10 cellular contexts compared by ENCODE assay signal in genomic region chr19:1690570-1691307, GRCh38. TPM values are rescaled to one million over a fixed set of nuclear protein-coding genes. Genes with fewer than 3 reads are reported as not detected.
DNase-seq lines count a peak whose midpoint lies in the region; ATAC-seq and TF ChIP-seq lines count a peak whose summit lies in the region.
"Had no signal": no experiment of that assay in that cellular context is flagged by ENCODE, and none has a peak within 500 bp of the region (broad histone marks: within the 10 kb centered on the region; RNA-seq: fewer than 3 reads in every experiment).

No MANE protein-coding gene starts in this region.

- H3K9me3 ChIP-seq in A673 (ENCODE audit: low read depth, low read length, poor library complexity, severe bottlenecking) (no peaks in the 10 kb centered on the region), HCT116 (ENCODE audit: control insufficient read depth in 1 of 2, insufficient read depth in 1 of 2, low read depth in 1 of 2, low read length in 2 of 2) (peaks cover 0 to 3% of the 10 kb centered on the region in 2 experiments; a peak in 1 of 4 replicates)
- H3K9me3 ChIP-seq: neutrophil had no signal

- no peaks in the 10 kb centered on the region for H3K9me2 ChIP-seq in HCT116 (ENCODE audit: insufficient read depth)

- H3K27ac Mint-ChIP-seq in activated CD4-positive, alpha-beta T cell treated with anti-CD3 and anti-CD28 coated beads for 36 hours = no peak overlapping the region
- H3K27ac Mint-ChIP-seq: activated naive CD4-positive, alpha-beta T cell treated with anti-CD3 and anti-CD28 coated beads, Interleukin-2, amount 50 U/mL, for 24 hours had no signal

- no peak for TF ChIP-seq CTCF in A673 (conservative IDR thresholded peaks at IDR 0.05; ENCODE audit: low read depth, low read length)
- TF ChIP-seq CTCF in HCT116 (IDR thresholded peaks at IDR 0.05 in 2 of 3, conservative IDR thresholded peaks at IDR 0.05 in 1 of 3; ENCODE audit: borderline replicate concordance in 1 of 3, insufficient read depth in 1 of 3, low read depth in 2 of 3, low read length in 2 of 3) = no peak
- TF ChIP-seq CTCF in fibroblast of pulmonary artery (IDR thresholded peaks at IDR 0.05; ENCODE audit: low read length, missing control alignments) = no peak

- H3K27ac ChIP-seq in A673 (ENCODE audit: low read depth, low read length, poor library complexity, severe bottlenecking) (no peak overlapping the region), HCT116 (ENCODE audit: low read depth, low read length) (no peak overlapping the region)
- H3K27ac ChIP-seq: neutrophil had no signal

- H3K27me3 Mint-ChIP-seq in activated CD4-positive, alpha-beta T cell treated with anti-CD3 and anti-CD28 coated beads for 36 hours = peaks cover 20% of the 10 kb centered on the region

- TF ChIP-seq POLR2A in HCT116 (IDR thresholded peaks at IDR 0.05; ENCODE audit: borderline replicate concordance, extremely low read depth, insufficient read depth, insufficient read length) = no peak

- H3K27me3 ChIP-seq in A673 (replicated peaks; ENCODE audit: insufficient read depth, low read depth, low read length, poor library complexity) = peaks cover 6% of the 10 kb centered on the region
- H3K27me3 ChIP-seq in HCT116 (ENCODE audit: insufficient read depth, low read length) = no peaks in the 10 kb centered on the region

- H3K36me3 Mint-ChIP-seq in activated CD4-positive, alpha-beta T cell treated with anti-CD3 and anti-CD28 coated beads for 36 hours (ENCODE audit: low read depth) = no peaks in the 10 kb centered on the region
- H3K36me3 Mint-ChIP-seq: activated naive CD4-positive, alpha-beta T cell treated with anti-CD3 and anti-CD28 coated beads, Interleukin-2, amount 50 U/mL, for 24 hours had no signal

- H3K4me3 ChIP-seq in A673 (ENCODE audit: low read depth, low read length, poor library complexity, severe bottlenecking) = no peak overlapping the region
- no peak overlapping the region for H3K4me3 ChIP-seq in HCT116 (replicated peaks in 1 of 2; ENCODE audit: low read depth in 1 of 2, low read length in 2 of 2)
- H3K4me3 ChIP-seq in fibroblast of pulmonary artery (replicated peaks; ENCODE audit: low read depth, low read length) = no peak overlapping the region

- no peak for TF ChIP-seq RAD21 in HCT116 (IDR thresholded peaks at IDR 0.05; ENCODE audit: low read depth)

- intact Hi-C loops in A673 (cut with micrococcal nuclease; ENCODE audit: unreplicated experiment) = no loop called here
- intact Hi-C loops in HCT116 (cut with micrococcal nuclease) = no loop called here
- intact Hi-C loops in activated CD4-positive, alpha-beta T cell treated with anti-CD3 and anti-CD28 coated beads for 36 hours (cut with DNase I, micrococcal nuclease) = no loop called here

- H4K20me1 ChIP-seq in HCT116 (ENCODE audit: insufficient read depth) = no peaks in the 10 kb centered on the region

- RAD21 ChIA-PET in HCT116 (lab: Charles Lee; ENCODE audit: low non-redundant PET in 1 of 2, low total read pairs in 2 of 2, uncharacterized antibody in 2 of 2, unreplicated experiment in 2 of 2) = no interaction called here

- DNase-seq in A673 (ENCODE audit: low spot score) (peak; percentile 73), HCT116 (ENCODE audit: low read depth, low spot score) (no peak), fibroblast of pulmonary artery (ENCODE audit: low read depth) (peak; percentile 12), OCI-M2 (lab: John Stamatoyannopoulos, UW; ENCODE audit: unreplicated experiment) (no peak), NCI-H1930 (lab: John Stamatoyannopoulos, UW) (no peak)
- peak; percentile 71 for DNase-seq in activated CD4-positive, alpha-beta T cell treated with anti-CD3 and anti-CD28 coated beads for 36 hours
- peak; percentile 51 for DNase-seq in stimulated activated CD8-positive, alpha-beta memory T cell treated with anti-CD3 and anti-CD28 coated beads, Interleukin-4, amount 100 ng/mL, for 24 hours (ENCODE audit: low read depth)

- CTCF ChIA-PET in A673 (lab: Charles Lee) = no interaction called here
- CTCF ChIA-PET in HCT116 (lab: Charles Lee) = no interaction called here
- CTCF ChIA-PET in activated CD4-positive, alpha-beta T cell treated with anti-CD3 and anti-CD28 coated beads for 36 hours (lab: Charles Lee) = interaction anchor here (1.5 kb wide), 1 partner anchor 18 kb away, joined by 4 read pairs; no protein-coding TSS in a partner anchor

- H3K9me3 Mint-ChIP-seq in activated CD4-positive, alpha-beta T cell treated with anti-CD3 and anti-CD28 coated beads for 36 hours (ENCODE audit: low read depth) = peaks cover 8% of the 10 kb centered on the region
- H3K9me3 Mint-ChIP-seq: activated naive CD4-positive, alpha-beta T cell treated with anti-CD3 and anti-CD28 coated beads, Interleukin-2, amount 50 U/mL, for 24 hours had no signal

- H3K79me2 ChIP-seq in HCT116 (ENCODE audit: insufficient read depth, low read length) = no peaks in the 10 kb centered on the region

- H3K4me2 ChIP-seq in HCT116 (ENCODE audit: low read length) = peak overlapping the region; percentile 56

- POLR2A ChIA-PET in A673 (lab: Charles Lee; ENCODE audit: low non-redundant PET) (no interaction called here), HCT116 (lab: Charles Lee) (no interaction called here)
- POLR2A ChIA-PET in activated CD4-positive, alpha-beta T cell treated with anti-CD3 and anti-CD28 coated beads for 36 hours (lab: Charles Lee) = no interaction called here

- H3K4me3 Mint-ChIP-seq in activated CD4-positive, alpha-beta T cell treated with anti-CD3 and anti-CD28 coated beads for 36 hours = no peak overlapping the region
- H3K4me3 Mint-ChIP-seq: activated naive CD4-positive, alpha-beta T cell treated with anti-CD3 and anti-CD28 coated beads, Interleukin-2, amount 50 U/mL, for 24 hours had no signal

- H3K36me3 ChIP-seq in A673 (ENCODE audit: insufficient read depth, low read length, poor library complexity, severe bottlenecking) = no peaks in the 10 kb centered on the region
- no peaks in the 10 kb centered on the region for H3K36me3 ChIP-seq in HCT116 (ENCODE audit: control insufficient read depth in 1 of 2, insufficient read depth in 2 of 2, low read length in 2 of 2)
- H3K36me3 ChIP-seq: neutrophil had no signal

- no peak overlapping the region for H2AFZ ChIP-seq in HCT116 (ENCODE audit: low read depth, low read length, poor library complexity, severe bottlenecking)

- BruUV-seq in A673 (replicated peaks; lab: Mats Ljungman, UMichigan) = no TSS peak
- BruUV-seq in HCT116 (replicated peaks; lab: Mats Ljungman, UMichigan) = no TSS peak

- peaks cover 7% of the 10 kb centered on the region for H3K4me1 ChIP-seq in A673 (ENCODE audit: insufficient read depth, low read length, poor library complexity, severe bottlenecking)
- peaks cover 6 to 17% of the 10 kb centered on the region in 2 experiments; a peak in 3 of 4 replicates for H3K4me1 ChIP-seq in HCT116 (ENCODE audit: control insufficient read depth in 1 of 2, insufficient read depth in 2 of 2, low read length in 2 of 2)

- no peaks in the 10 kb centered on the region for H3K4me1 Mint-ChIP-seq in activated CD4-positive, alpha-beta T cell treated with anti-CD3 and anti-CD28 coated beads for 36 hours
- H3K4me1 Mint-ChIP-seq: activated naive CD4-positive, alpha-beta T cell treated with anti-CD3 and anti-CD28 coated beads, Interleukin-2, amount 50 U/mL, for 24 hours had no signal

- no peak overlapping the region for H3K9ac ChIP-seq in HCT116 (ENCODE audit: low read length)

- ATAC-seq in HCT116 (peak; percentile 81), HG03460 (IDR thresholded peaks at IDR 0.05; ENCODE audit: unreplicated experiment) (no peak)
- peak; percentile 47 for ATAC-seq in activated CD4-positive, alpha-beta T cell treated with anti-CD3 and anti-CD28 coated beads for 36 hours

TF ChIP-seq in HCT116, 20 proteins besides CTCF, POLR2A, EP300 and RAD21:
- TF ChIP-seq YY1 (IDR thresholded peaks at IDR 0.05; ENCODE audit: extremely low read depth, insufficient replicate concordance, low read depth, low read length) (no peak), POLR2AphosphoS5 (IDR thresholded peaks at IDR 0.05; ENCODE audit: low read depth, low read length) (no peak), JUND (IDR thresholded peaks at IDR 0.05) (no peak), ELF1 (IDR thresholded peaks at IDR 0.05; ENCODE audit: borderline replicate concordance, low read depth) (no peak), EGR1 (IDR thresholded peaks at IDR 0.05; ENCODE audit: low read depth) (no peak), CBX3 (IDR thresholded peaks at IDR 0.05; ENCODE audit: low read depth) (no peak), EZH2phosphoT487 (IDR thresholded peaks at IDR 0.05; ENCODE audit: borderline replicate concordance) (no peak), EZH2 (IDR thresholded peaks at IDR 0.05) (no peak), CEBPB (IDR thresholded peaks at IDR 0.05; ENCODE audit: low read depth) (no peak), FOSL1 (IDR thresholded peaks at IDR 0.05; ENCODE audit: low read depth) (no peak), SP1 (IDR thresholded peaks at IDR 0.05; ENCODE audit: low read depth) (no peak), MAX (IDR thresholded peaks at IDR 0.05) (no peak), ATF3 (IDR thresholded peaks at IDR 0.05) (no peak)
TF ChIP-seq in HCT116: peak in this region for 0.

RNA-seq across cellular contexts. Expression of gene TCF3, which starts 38.3 kb away (rescaled TPM):
- 333 and 361 TPM in 2 replicates for total RNA-seq in A673 (2021)
- 208 TPM for total RNA-seq in HCT116 (2021; ENCODE audit: unreplicated experiment)
- polyA plus RNA-seq in HCT116 (2012) = 151 and 165 TPM in 2 replicates
- total RNA-seq in activated CD4-positive, alpha-beta T cell treated with anti-CD3 and anti-CD28 coated beads for 36 hours = 100 to 1,000 TPM; 115 to 133 TPM

Comparison
In these comparisons a context has a peak if more than half of its experiments do, and no peak if none do; other contexts are left out.
1. DNase-seq: peak in A673 (single experiment), activated CD4-positive, alpha-beta T cell treated with anti-CD3 and anti-CD28 coated beads for 36 hours (single experiment), fibroblast of pulmonary artery (single experiment) and stimulated activated CD8-positive, alpha-beta memory T cell treated with anti-CD3 and anti-CD28 coated beads, Interleukin-4, amount 100 ng/mL, for 24 hours (single experiment); none in HCT116 (single experiment), OCI-M2 (single experiment) and NCI-H1930 (0 of 2).